In genomic region chr11:11856638-11857037, GRCh38 we compare ENCODE assay signal across 9 cellular contexts. TPM values are rescaled to one million over a fixed set of nuclear protein-coding genes. Genes with fewer than 3 reads are reported as not detected.
A peak's percentile ranks its signal among the peaks of the same experiment; 100 is the strongest.
DNase-seq lines count a peak whose midpoint lies in the region; ATAC-seq and TF ChIP-seq lines count a peak whose summit lies in the region.
"Had no signal": no experiment of that assay in that cellular context is flagged by ENCODE, and none has a peak within 500 bp of the region (broad histone marks: within the 10 kb centered on the region; RNA-seq: fewer than 3 reads in every experiment).

No MANE protein-coding gene starts in this region.

- H3K4me1 Mint-ChIP-seq in activated CD4-positive, alpha-beta T cell treated with anti-CD3 and anti-CD28 coated beads, Interleukin-2, amount 10 ng/mL, durations not matched to agents 24 days and 14 days = peaks cover 36% of the 10 kb centered on the region

- no peak overlapping the region for H3K27ac Mint-ChIP-seq in activated CD4-positive, alpha-beta T cell treated with anti-CD3 and anti-CD28 coated beads, Interleukin-2, amount 10 ng/mL, durations not matched to agents 24 days and 14 days

- no peaks in the 10 kb centered on the region for H3K9me3 ChIP-seq in gastrocnemius medialis

- in situ Hi-C loops in gastrocnemius medialis (cut with MboI; ENCODE audit: low sequenced_read_pairs in 4 of 4) = no loop called here

- H3K36me3 ChIP-seq in gastrocnemius medialis = no peaks in the 10 kb centered on the region

- ATAC-seq in HG03442 (IDR thresholded peaks at IDR 0.05; ENCODE audit: unreplicated experiment) (peak; percentile 52), gastrocnemius medialis (peak in 1 of 2 donors; percentile 37)

- H3K9me3 Mint-ChIP-seq in activated CD4-positive, alpha-beta T cell treated with anti-CD3 and anti-CD28 coated beads, Interleukin-2, amount 10 ng/mL, durations not matched to agents 24 days and 14 days = no peaks in the 10 kb centered on the region

- no peaks in the 10 kb centered on the region for H3K27me3 Mint-ChIP-seq in activated CD4-positive, alpha-beta T cell treated with anti-CD3 and anti-CD28 coated beads, Interleukin-2, amount 10 ng/mL, durations not matched to agents 24 days and 14 days

- H3K27ac ChIP-seq in gastrocnemius medialis = peak overlapping the region; percentile 30 to 80 (median 68)

- peak; percentile 71 for DNase-seq in activated CD4-positive, alpha-beta T cell treated with anti-CD3 and anti-CD28 coated beads, Interleukin-2, amount 10 ng/mL, durations not matched to agents 24 days and 14 days
- no peak for DNase-seq in activated CD4-positive, alpha-beta T cell treated with anti-CD3 and anti-CD28 coated beads for 1 hour
- peak; percentile 81 for DNase-seq in astrocyte of the hippocampus (ENCODE audit: low read depth, low spot score)
- no peak for DNase-seq in gastrocnemius medialis
- DNase-seq in amniotic stem cell (lab: John Stamatoyannopoulos, UW) = no peak
- DNase-seq in NCI-H1417 treated with DMSO at 0.1 percent for 48 hours (lab: John Stamatoyannopoulos, UW) = no peak
- DNase-seq in NCI-H748 (lab: John Stamatoyannopoulos, UW; ENCODE audit: unreplicated experiment) = no peak
- DNase-seq: substantia nigra had no signal

- no peak overlapping the region for H3K4me3 ChIP-seq in gastrocnemius medialis

- intact Hi-C loops in activated CD4-positive, alpha-beta T cell treated with anti-CD3 and anti-CD28 coated beads, Interleukin-2, amount 10 ng/mL, durations not matched to agents 24 days and 14 days (cut with micrococcal nuclease) = loop anchor here (1.0 kb wide), 1 partner anchor 13 kb away; no protein-coding TSS in a partner anchor
- intact Hi-C loops in gastrocnemius medialis (cut with DNase I; ENCODE audit: low total_unique reads) = no loop called here

- H3K27me3 ChIP-seq in gastrocnemius medialis = no peaks in the 10 kb centered on the region

- no peak for TF ChIP-seq POLR2A in gastrocnemius medialis (IDR thresholded peaks at IDR 0.05)

- TF ChIP-seq CTCF in gastrocnemius medialis (IDR thresholded peaks at IDR 0.05 in 4 of 5, conservative IDR thresholded peaks at IDR 0.05 in 1 of 5) = no peak

- peaks cover 74 to 81% of the 10 kb centered on the region in 2 donors for H3K4me1 ChIP-seq in gastrocnemius medialis

- H3K4me3 Mint-ChIP-seq in activated CD4-positive, alpha-beta T cell treated with anti-CD3 and anti-CD28 coated beads, Interleukin-2, amount 10 ng/mL, durations not matched to agents 24 days and 14 days = no peak overlapping the region

- no peaks in the 10 kb centered on the region for H3K36me3 Mint-ChIP-seq in activated CD4-positive, alpha-beta T cell treated with anti-CD3 and anti-CD28 coated beads, Interleukin-2, amount 10 ng/mL, durations not matched to agents 24 days and 14 days (ENCODE audit: low read depth)

RNA-seq across cellular contexts. Expression of gene USP47, which starts 14.9 kb away (rescaled TPM):
- total RNA-seq in activated CD4-positive, alpha-beta T cell treated with anti-CD3 and anti-CD28 coated beads, Interleukin-2, amount 10 ng/mL, durations not matched to agents 24 days and 14 days = 51.9 and 54.0 TPM in 2 replicates
- total RNA-seq in gastrocnemius medialis = 100 to 1,000 TPM in 2 of 4 donors, 10 to 100 TPM in 2; 84.4 to 222 (median 97.6) TPM

Comparison
In these comparisons a context has a peak if more than half of its experiments do, and no peak if none do; other contexts are left out.
1. DNase-seq: peak in activated CD4-positive, alpha-beta T cell treated with anti-CD3 and anti-CD28 coated beads, Interleukin-2, amount 10 ng/mL, durations not matched to agents 24 days and 14 days (single experiment) and astrocyte of the hippocampus (single experiment); none in activated CD4-positive, alpha-beta T cell treated with anti-CD3 and anti-CD28 coated beads for 1 hour (single experiment), gastrocnemius medialis (0 of 2), amniotic stem cell (single experiment), NCI-H1417 treated with DMSO at 0.1 percent for 48 hours (single experiment) and NCI-H748 (single experiment).